Comparison of ENCODE assay signal across 8 cellular contexts in the genomic region with DNA sequence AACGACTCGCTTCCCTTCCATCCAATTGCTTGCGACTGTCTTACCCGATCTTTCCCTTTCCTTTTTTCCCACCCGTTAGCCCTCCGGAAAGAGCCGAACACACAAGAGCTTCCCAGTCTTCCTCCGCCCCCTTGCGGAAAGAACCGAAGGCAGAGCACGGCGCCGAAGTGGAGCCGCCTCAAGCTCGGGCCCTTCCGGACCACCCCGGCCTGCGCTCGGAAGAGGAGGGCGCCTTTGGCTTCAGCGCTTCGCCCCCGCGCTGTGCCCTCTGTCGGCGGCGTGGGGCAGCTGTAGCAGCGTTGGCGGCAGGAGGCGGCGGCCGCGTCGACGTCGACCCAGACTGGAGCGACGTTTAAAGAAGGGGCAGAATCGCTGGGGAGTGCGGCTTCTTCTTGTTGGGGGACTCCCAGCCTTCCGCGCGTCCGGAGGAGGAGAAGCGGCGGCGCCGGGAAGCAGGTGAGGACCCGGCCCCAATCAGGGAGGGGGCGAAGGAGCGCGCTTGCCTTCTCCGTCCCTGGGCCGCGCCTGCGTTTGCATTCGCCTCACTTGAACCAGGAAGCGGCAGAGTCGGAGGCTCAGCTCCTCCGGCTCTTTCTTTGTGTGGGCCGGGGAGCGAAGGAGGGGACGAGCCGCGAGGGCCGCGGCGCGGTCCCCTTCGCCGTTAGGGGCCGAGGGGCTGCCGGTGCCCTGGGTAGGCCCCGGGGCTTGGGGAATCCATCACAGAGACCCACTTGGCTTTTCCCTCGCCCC. TPM values are rescaled to one million over a fixed set of nuclear protein-coding genes. Genes with fewer than 3 reads are reported as not detected.
DNase-seq lines count a peak whose midpoint lies in the region; ATAC-seq, FAIRE-seq and TF ChIP-seq lines count a peak whose summit lies in the region.

A gene with protein sequence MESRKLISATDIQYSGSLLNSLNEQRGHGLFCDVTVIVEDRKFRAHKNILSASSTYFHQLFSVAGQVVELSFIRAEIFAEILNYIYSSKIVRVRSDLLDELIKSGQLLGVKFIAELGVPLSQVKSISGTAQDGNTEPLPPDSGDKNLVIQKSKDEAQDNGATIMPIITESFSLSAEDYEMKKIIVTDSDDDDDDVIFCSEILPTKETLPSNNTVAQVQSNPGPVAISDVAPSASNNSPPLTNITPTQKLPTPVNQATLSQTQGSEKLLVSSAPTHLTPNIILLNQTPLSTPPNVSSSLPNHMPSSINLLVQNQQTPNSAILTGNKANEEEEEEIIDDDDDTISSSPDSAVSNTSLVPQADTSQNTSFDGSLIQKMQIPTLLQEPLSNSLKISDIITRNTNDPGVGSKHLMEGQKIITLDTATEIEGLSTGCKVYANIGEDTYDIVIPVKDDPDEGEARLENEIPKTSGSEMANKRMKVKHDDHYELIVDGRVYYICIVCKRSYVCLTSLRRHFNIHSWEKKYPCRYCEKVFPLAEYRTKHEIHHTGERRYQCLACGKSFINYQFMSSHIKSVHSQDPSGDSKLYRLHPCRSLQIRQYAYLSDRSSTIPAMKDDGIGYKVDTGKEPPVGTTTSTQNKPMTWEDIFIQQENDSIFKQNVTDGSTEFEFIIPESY (plus strand): TSS at position 291 of the 750 bp plus-strand sequence. CDS start 2,604 bp downstream, outside the sequence.

- H3K4me3 Mint-ChIP-seq in T-helper 2 cell treated with Interferon-gamma antibody and Interleukin-4, amounts not matched to agents 5 μg/mL and 100 μg/mL, for 36 hours, result peak within 1 kb of the TSS; percentile 94
- peak within 1 kb of the TSS; percentile 97 for H3K4me3 Mint-ChIP-seq in astrocyte (ENCODE audit: unreplicated experiment)

- under 1% methylated on average over 75 of the region's 75 CpGs for WGBS in right cardiac atrium

- peak; percentile 6 for TF ChIP-seq CTCF in astrocyte (IDR thresholded peaks at IDR 0.05; ENCODE audit: insufficient read depth, low read depth, low read length)
- TF ChIP-seq CTCF in vagina (IDR thresholded peaks at IDR 0.05), result peak in 1 of 3 experiments; percentile 58

- H3K27ac Mint-ChIP-seq in T-helper 2 cell treated with Interferon-gamma antibody and Interleukin-4, amounts not matched to agents 5 μg/mL and 100 μg/mL, for 36 hours, result peak within 1 kb of the TSS; percentile 96
- peak within 1 kb of the TSS; percentile 93 for H3K27ac Mint-ChIP-seq in astrocyte (ENCODE audit: unreplicated experiment)

- TF ChIP-seq POLR2A in vagina (IDR thresholded peaks at IDR 0.05), result peak in 1 of 2 donors; percentile 59

- H3K4me3 ChIP-seq in astrocyte (ENCODE audit: insufficient read depth, low read depth, low read length) (peak within 1 kb of the TSS; percentile 86), right cardiac atrium (ENCODE audit: low read length) (peak within 1 kb of the TSS; percentile 77), vagina (peak within 1 kb of the TSS; percentile 65 to 73)

- H3K4me2 ChIP-seq in astrocyte (ENCODE audit: low read length), result peak within 1 kb of the TSS; percentile 83

- peak within 1 kb of the TSS; percentile 94 for H3K9ac ChIP-seq in astrocyte (ENCODE audit: low read length)

- peak; percentile 80 for DNase-seq in NCI-H187 treated with DMSO at 0.1 percent for 48 hours (lab: John Stamatoyannopoulos, UW)
- DNase-seq in T-helper 2 cell treated with Interferon-gamma antibody and Interleukin-4, amounts not matched to agents 5 μg/mL and 100 μg/mL, for 36 hours (ENCODE audit: low spot score), result peak; percentile 83
- peak; percentile 86 for DNase-seq in astrocyte (ENCODE audit: low read depth)
- peak; percentile 92 to 96 (median 95) for DNase-seq in right cardiac atrium
- DNase-seq in putamen (ENCODE audit: low spot score), result peak; percentile 92
- no peak for DNase-seq in vagina (ENCODE audit: extremely low spot score in 2 of 2)

- H3K36me3 ChIP-seq in astrocyte (ENCODE audit: insufficient read depth, low read length), result peaks cover 14% of the 10 kb centered on the region
- no peaks in the 10 kb centered on the region for H3K36me3 ChIP-seq in vagina

- intact Hi-C loops in right cardiac atrium (cut with DNase I) (no loop called here), vagina (cut with DNase I) (no loop called here)

- peak within 1 kb of the TSS; percentile 70 for H2AFZ ChIP-seq in astrocyte (ENCODE audit: low read depth, low read length)

- peaks cover 10% of the 10 kb centered on the region for H3K4me1 Mint-ChIP-seq in T-helper 2 cell treated with Interferon-gamma antibody and Interleukin-4, amounts not matched to agents 5 μg/mL and 100 μg/mL, for 36 hours (ENCODE audit: low read depth)
- peaks cover 5% of the 10 kb centered on the region for H3K4me1 Mint-ChIP-seq in astrocyte (ENCODE audit: low read depth, unreplicated experiment)

- peaks cover 4% of the 10 kb centered on the region for H3K27me3 Mint-ChIP-seq in T-helper 2 cell treated with Interferon-gamma antibody and Interleukin-4, amounts not matched to agents 5 μg/mL and 100 μg/mL, for 36 hours (ENCODE audit: low read depth)
- peaks cover 8% of the 10 kb centered on the region for H3K27me3 Mint-ChIP-seq in astrocyte (ENCODE audit: low read depth, unreplicated experiment)

- ATAC-seq in GM18502 (IDR thresholded peaks at IDR 0.05; ENCODE audit: poor library complexity, unreplicated experiment) (peak; percentile 97), HG02970 (IDR thresholded peaks at IDR 0.05; ENCODE audit: low FRiP score, unreplicated experiment) (peak; percentile 93), right cardiac atrium (peak; percentile 99)

- FAIRE-seq in astrocyte (lab: Jason Lieb, UNC), result peak; percentile 97

- H3K9me3 ChIP-seq in astrocyte (ENCODE audit: insufficient read depth, low read depth, low read length), result no peaks in the 10 kb centered on the region
- no peaks in the 10 kb centered on the region for H3K9me3 ChIP-seq in right cardiac atrium (ENCODE audit: control insufficient read depth, low read length)
- no peaks in the 10 kb centered on the region for H3K9me3 ChIP-seq in vagina

- H3K79me2 ChIP-seq in astrocyte (ENCODE audit: insufficient read depth, low read length), result peaks cover 26% of the 10 kb centered on the region

- peaks cover 9% of the 10 kb centered on the region for H4K20me1 ChIP-seq in astrocyte (ENCODE audit: insufficient read depth, low read length)

- no peaks in the 10 kb centered on the region for H3K9me3 Mint-ChIP-seq in T-helper 2 cell treated with Interferon-gamma antibody and Interleukin-4, amounts not matched to agents 5 μg/mL and 100 μg/mL, for 36 hours
- no peaks in the 10 kb centered on the region for H3K9me3 Mint-ChIP-seq in astrocyte (ENCODE audit: unreplicated experiment)

- H3K27me3 ChIP-seq in astrocyte (ENCODE audit: insufficient read depth, low read length) (no peaks in the 10 kb centered on the region), right cardiac atrium (ENCODE audit: control insufficient read depth, insufficient read depth) (no peaks in the 10 kb centered on the region), vagina (no peaks in the 10 kb centered on the region)

- peaks cover 25% of the 10 kb centered on the region for H3K36me3 Mint-ChIP-seq in T-helper 2 cell treated with Interferon-gamma antibody and Interleukin-4, amounts not matched to agents 5 μg/mL and 100 μg/mL, for 36 hours (ENCODE audit: low read depth)
- no peaks in the 10 kb centered on the region for H3K36me3 Mint-ChIP-seq in astrocyte (ENCODE audit: low read depth, unreplicated experiment)

- H3K27ac ChIP-seq in astrocyte (ENCODE audit: low read depth, low read length) (peak within 1 kb of the TSS; percentile 78), right cardiac atrium (ENCODE audit: low read length) (peak within 1 kb of the TSS; percentile 89), vagina (peak within 1 kb of the TSS; percentile 84)

- H3K4me1 ChIP-seq in astrocyte (ENCODE audit: insufficient read depth, low read length) (no peaks in the 10 kb centered on the region), right cardiac atrium (ENCODE audit: control insufficient read depth, insufficient read depth, low read length) (no peaks in the 10 kb centered on the region), vagina (peaks cover 13% of the 10 kb centered on the region)

RNA-seq across cellular contexts. Expression of the gene that starts here (rescaled TPM):
- 17.4 and 19.9 TPM in 2 replicates for total RNA-seq in astrocyte
- 1 to 10 TPM; 5.8 to 7.7 (median 7.3) TPM for total RNA-seq in right cardiac atrium
- 2.6 TPM for polyA plus RNA-seq in right cardiac atrium
- total RNA-seq in vagina, result 8.8 TPM

Comparison
In these comparisons a context has a peak if more than half of its experiments do, and no peak if none do; other contexts are left out.
1. DNase-seq: peak in NCI-H187 treated with DMSO at 0.1 percent for 48 hours (single experiment), T-helper 2 cell treated with Interferon-gamma antibody and Interleukin-4, amounts not matched to agents 5 μg/mL and 100 μg/mL, for 36 hours (single experiment), astrocyte (single experiment), right cardiac atrium (3 of 3) and putamen (single experiment); none in vagina (0 of 2).
2. Peak in every context shown above with its lines, with median percentiles within 50 percentile points of each other: ATAC-seq, H3K27ac ChIP-seq and H3K4me3 ChIP-seq.